3 cellular contexts compared by ENCODE assay signal in genomic region chr22:50488006-50488677, GRCh38.
TF ChIP-seq lines count a peak whose summit lies in the region.

No MANE protein-coding gene starts in this region.

TF ChIP-seq in GM12891, 5 proteins besides CTCF, POLR2A, EP300 and RAD21:
- TF ChIP-seq PAX5 (IDR thresholded peaks at IDR 0.05; ENCODE audit: insufficient read depth, low read length, severe bottlenecking): no peak
- no peak for TF ChIP-seq POLR2AphosphoS5 (IDR thresholded peaks at IDR 0.05; ENCODE audit: low read depth, low read length)

TF ChIP-seq in H1, 55 proteins besides CTCF, POLR2A, EP300 and RAD21:
- TF ChIP-seq TCF12 (IDR thresholded peaks at IDR 0.05; ENCODE audit: low read depth, low read length): no peak
- no peak for TF ChIP-seq RNF2 (IDR thresholded peaks at IDR 0.05; ENCODE audit: borderline replicate concordance, low read depth, low read length, missing control alignments, poor library complexity, severe bottlenecking)

TF ChIP-seq in GM23338, 12 proteins besides CTCF, POLR2A, EP300 and RAD21:
- TF ChIP-seq ZNF331 (CRISPR knock-in tag; IDR thresholded peaks at IDR 0.05; ENCODE audit: low read depth) (no peak), REST (IDR thresholded peaks at IDR 0.05; ENCODE audit: unreplicated experiment) (no peak), EZH2 (IDR thresholded peaks at IDR 0.05; ENCODE audit: low read depth, unreplicated experiment) (no peak), EZH2phosphoT487 (IDR thresholded peaks at IDR 0.05; ENCODE audit: unreplicated experiment) (no peak), ZNF114 (CRISPR knock-in tag; IDR thresholded peaks at IDR 0.05) (no peak), STAT1 (IDR thresholded peaks at IDR 0.05; ENCODE audit: unreplicated experiment) (no peak), JUNB (IDR thresholded peaks at IDR 0.05; ENCODE audit: unreplicated experiment) (no peak), POLR2AphosphoS5 (IDR thresholded peaks at IDR 0.05; ENCODE audit: low read depth) (no peak), NANOG (IDR thresholded peaks at IDR 0.05; ENCODE audit: borderline replicate concordance) (no peak), ZNF462 (CRISPR knock-in tag; IDR thresholded peaks at IDR 0.05) (no peak), ETS1 (IDR thresholded peaks at IDR 0.05) (no peak), CREB1 (CRISPR knock-in tag; IDR thresholded peaks at IDR 0.05; ENCODE audit: low read depth) (no peak)
TF ChIP-seq in GM23338: peak in this region for 0.
